17 cellular contexts compared by ENCODE assay signal in genomic region chr5:142506046-142506445, GRCh38.
DNase-seq lines count a peak whose midpoint lies in the region; ATAC-seq and TF ChIP-seq lines count a peak whose summit lies in the region.
"Had no signal": no experiment of that assay in that cellular context is flagged by ENCODE, and none has a peak within 500 bp of the region (broad histone marks: within the 10 kb centered on the region; RNA-seq: fewer than 3 reads in every experiment).

No MANE protein-coding gene starts in this region.

- H3K9me2 ChIP-seq in Karpas-422 (replicated peaks; ENCODE audit: insufficient read depth, low read length): no peaks in the 10 kb centered on the region

- no peak overlapping the region for H3K4me3 Mint-ChIP-seq in osteocyte (ENCODE audit: unreplicated experiment)
- H3K4me3 Mint-ChIP-seq: activated CD4-positive, alpha-beta T cell treated with anti-CD3 and anti-CD28 coated beads, Interleukin-2, amount 10 ng/mL, durations not matched to agents 7 days and 5 days had no signal

- no peaks in the 10 kb centered on the region for H3K9me3 Mint-ChIP-seq in osteocyte (ENCODE audit: unreplicated experiment)

- in situ Hi-C loops in ACHN (cut with HindIII; ENCODE audit: low pct_ligation_motif_present, low pct_unique_long_range_greater_than_20kb, low sequenced_read_pairs): no loop called here

- H3K27ac ChIP-seq in RWPE2 (ENCODE audit: poor library complexity, severe bottlenecking) (no peak overlapping the region), foreskin keratinocyte (no peak overlapping the region), Karpas-422 (ENCODE audit: low read length) (no peak overlapping the region)
- H3K27ac ChIP-seq: body of pancreas, dorsolateral prefrontal cortex, SJCRH30 had no signal

- no peak overlapping the region for H3K9ac ChIP-seq in Karpas-422 (ENCODE audit: low read length)

- H3K27me3 Mint-ChIP-seq in osteocyte (ENCODE audit: unreplicated experiment): peaks cover 2% of the 10 kb centered on the region
- H3K27me3 Mint-ChIP-seq: activated CD4-positive, alpha-beta T cell treated with anti-CD3 and anti-CD28 coated beads, Interleukin-2, amount 10 ng/mL, durations not matched to agents 7 days and 5 days had no signal

- no peaks in the 10 kb centered on the region for H3K27me3 ChIP-seq in RWPE2 (ENCODE audit: insufficient read depth, poor library complexity, severe bottlenecking)
- no peaks in the 10 kb centered on the region for H3K27me3 ChIP-seq in foreskin keratinocyte
- H3K27me3 ChIP-seq in Karpas-422 (ENCODE audit: low read length): no peaks in the 10 kb centered on the region
- H3K27me3 ChIP-seq: BE2C, body of pancreas, dorsolateral prefrontal cortex, SJCRH30 had no signal

- H3K36me3 ChIP-seq in RWPE2 (ENCODE audit: low read depth) (no peaks in the 10 kb centered on the region), Karpas-422 (ENCODE audit: insufficient read depth, low read length) (no peaks in the 10 kb centered on the region)
- H3K36me3 ChIP-seq: BE2C, SJCRH30 had no signal

- H2AFZ ChIP-seq in Karpas-422 (ENCODE audit: low read length): no peak overlapping the region

- H3K4me3 ChIP-seq in RWPE2 (ENCODE audit: severe bottlenecking) (no peak overlapping the region), Karpas-422 (ENCODE audit: low read length) (no peak overlapping the region)
- H3K4me3 ChIP-seq: body of pancreas, dorsolateral prefrontal cortex, SJCRH30 had no signal

- TF ChIP-seq CTCF in RWPE2 (IDR thresholded peaks at IDR 0.05; ENCODE audit: poor library complexity, severe bottlenecking): no peak
- no peak for TF ChIP-seq CTCF in foreskin keratinocyte (conservative IDR thresholded peaks at IDR 0.05)
- TF ChIP-seq CTCF in osteocyte (IDR thresholded peaks at IDR 0.05): no peak

- H4K20me1 ChIP-seq in Karpas-422 (ENCODE audit: insufficient read depth, low read depth, low read length): no peaks in the 10 kb centered on the region

- H3K4me1 ChIP-seq in RWPE2 (ENCODE audit: insufficient read depth, poor library complexity, severe bottlenecking) (no peaks in the 10 kb centered on the region), foreskin keratinocyte (peaks cover 16% of the 10 kb centered on the region), Karpas-422 (ENCODE audit: low read length) (no peaks in the 10 kb centered on the region)

- H3K4me1 Mint-ChIP-seq in osteocyte (ENCODE audit: unreplicated experiment): peaks cover 14% of the 10 kb centered on the region

- H3K9me3 ChIP-seq in RWPE2 (ENCODE audit: severe bottlenecking) (no peaks in the 10 kb centered on the region), Karpas-422 (ENCODE audit: low read length) (no peaks in the 10 kb centered on the region)
- H3K9me3 ChIP-seq: BE2C, body of pancreas, SJCRH30 had no signal

- no peaks in the 10 kb centered on the region for H3K79me2 ChIP-seq in Karpas-422 (ENCODE audit: low read length)

- no peak overlapping the region for H3K4me2 ChIP-seq in Karpas-422 (ENCODE audit: low read depth, low read length, poor library complexity, severe bottlenecking)

- ATAC-seq in RWPE2 (ENCODE audit: low read depth) (peak; percentile 53; the same call in 2 of the 3 replicates), foreskin keratinocyte (peak; percentile 77)
- ATAC-seq: body of pancreas had no signal

- H3K36me3 Mint-ChIP-seq in osteocyte (ENCODE audit: unreplicated experiment): no peaks in the 10 kb centered on the region

- peak; percentile 83 for DNase-seq in ACHN
- peak; percentile 62 for DNase-seq in ELR (ENCODE audit: low read depth)
- no peak for DNase-seq in RWPE2 (ENCODE audit: low spot score)
- peak; percentile 34 to 60 for DNase-seq in foreskin keratinocyte
- no peak for DNase-seq in Karpas-422
- no peak for DNase-seq in osteocyte (ENCODE audit: extremely low spot score, unreplicated experiment)
- DNase-seq in LoVo (ENCODE audit: low spot score): no peak
- DNase-seq in COLO668 (lab: John Stamatoyannopoulos, UW; ENCODE audit: unreplicated experiment): no peak
- DNase-seq: activated CD4-positive, alpha-beta T cell treated with anti-CD3 and anti-CD28 coated beads, Interleukin-2, amount 10 ng/mL, durations not matched to agents 7 days and 5 days; BE2C; body of pancreas; DMS153; dorsolateral prefrontal cortex; NCI-H1694; NCI-H446 treated with DMSO at 0.1 percent for 48 hours; SJCRH30; T1000 had no signal

- no peak overlapping the region for H3K27ac Mint-ChIP-seq in osteocyte (ENCODE audit: unreplicated experiment)
- H3K27ac Mint-ChIP-seq: activated CD4-positive, alpha-beta T cell treated with anti-CD3 and anti-CD28 coated beads, Interleukin-2, amount 10 ng/mL, durations not matched to agents 7 days and 5 days had no signal

Comparison
In these comparisons a context has a peak if more than half of its experiments do, and no peak if none do; other contexts are left out.
1. DNase-seq: peak in ACHN (single experiment), ELR (single experiment) and foreskin keratinocyte (2 of 2); none in RWPE2 (single experiment), Karpas-422 (single experiment), osteocyte (single experiment), LoVo (single experiment) and COLO668 (single experiment).